Comparison of ENCODE assay signal across 20 cellular contexts in the genomic region with DNA sequence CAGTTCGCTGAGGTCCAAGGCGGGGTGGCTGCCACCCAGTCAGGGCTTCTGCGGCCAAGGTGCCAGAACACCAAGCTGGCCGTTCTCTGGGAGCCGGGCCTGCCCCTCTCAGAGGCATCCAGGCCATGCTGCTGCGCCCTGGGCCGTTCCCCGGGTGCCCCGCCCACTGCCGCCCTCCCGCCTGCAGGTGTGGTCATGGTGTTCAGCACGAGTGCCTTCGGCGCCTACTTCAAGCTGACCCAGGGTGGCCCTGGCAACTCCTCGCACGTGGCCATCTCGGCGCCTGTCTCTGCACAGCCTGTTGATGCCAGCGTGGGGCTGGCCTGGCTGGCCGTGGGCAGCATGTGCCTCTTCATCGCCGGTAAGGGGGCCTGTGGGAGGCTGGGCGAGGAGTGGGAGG. TPM values are rescaled to one million over a fixed set of nuclear protein-coding genes. Genes with fewer than 3 reads are reported as not detected.
A peak's percentile ranks its signal among the peaks of the same experiment; 100 is the strongest.
DNase-seq lines count a peak whose midpoint lies in the region; ATAC-seq, FAIRE-seq and TF ChIP-seq lines count a peak whose summit lies in the region.
"Had no signal": no experiment of that assay in that cellular context is flagged by ENCODE, and none has a peak within 500 bp of the region (broad histone marks: within the 10 kb centered on the region; RNA-seq: fewer than 3 reads in every experiment).

No MANE protein-coding gene starts in this region.

- H3K4me1 ChIP-seq in HepG2 (ENCODE audit: insufficient read depth, low read length): peaks cover 12% of the 10 kb centered on the region
- H3K4me1 ChIP-seq in right lobe of liver: peaks cover 0 to 17% (median 6%) of the 10 kb centered on the region in 4 donors

- no peak for TF ChIP-seq POLR2A in HepG2 (IDR thresholded peaks at IDR 0.05; ENCODE audit: insufficient read depth in 1 of 2, low read depth in 2 of 2, low read length in 2 of 2)
- no peak for TF ChIP-seq POLR2A in right lobe of liver (IDR thresholded peaks at IDR 0.05)

- H3K9me3 ChIP-seq in HepG2 (ENCODE audit: low read length): no peaks in the 10 kb centered on the region
- no peaks in the 10 kb centered on the region for H3K9me3 ChIP-seq in right lobe of liver
- H3K9me3 ChIP-seq: BE2C had no signal

- TF ChIP-seq EP300 in HepG2 (IDR thresholded peaks at IDR 0.05; ENCODE audit: low read depth in 2 of 2, low read length in 2 of 2) (no peak), HepG2 (CRISPR knock-in tag; IDR thresholded peaks at IDR 0.05; ENCODE audit: borderline replicate concordance) (no peak)

- no peak overlapping the region for H3K4me2 ChIP-seq in HepG2 (ENCODE audit: low read depth, low read length)
- H3K4me2 ChIP-seq: GM23338 had no signal

- H4K20me1 ChIP-seq in HepG2 (ENCODE audit: insufficient read depth, low read length): no peaks in the 10 kb centered on the region

- WGBS in HepG2 (ENCODE audit: low lambda C conversion rate): 95% methylated on average over 4 of the region's 23 CpGs
- WGBS in right lobe of liver (ENCODE audit: insufficient coverage, low coverage, low lambda C conversion rate, missing lambda C conversion rate): no CpG with 5 or more reads among the region's 23 CpGs

- no peak overlapping the region for H3K9ac ChIP-seq in HepG2 (ENCODE audit: insufficient read depth, low read depth, low read length)

- no peak for DNase-seq in HepG2 (ENCODE audit: low spot score)
- DNase-seq in right lobe of liver: no peak
- peak; percentile 46 for DNase-seq in islet precursor cell
- no peak for DNase-seq in NCI-H524 treated with DMSO at 0.1 percent for 48 hours (lab: John Stamatoyannopoulos, UW)
- no peak for DNase-seq in activated CD4-positive, alpha-beta T cell treated with anti-CD3 and anti-CD28 coated beads for 4 hours
- DNase-seq: BE2C; C1 segment of cervical spinal cord; CD4-positive, CD25-positive, alpha-beta regulatory T cell; COR-L47; DMS 273 treated with DMSO at 0.1 percent for 48 hours; DMS53; DND-41; EL; KBM-7 had no signal

- H3K27me3 ChIP-seq in HepG2 (ENCODE audit: control insufficient read depth in 1 of 2, insufficient read depth in 2 of 2, low read length in 2 of 2): no peaks in the 10 kb centered on the region
- no peaks in the 10 kb centered on the region for H3K27me3 ChIP-seq in right lobe of liver
- H3K27me3 ChIP-seq: BE2C had no signal

- H3K27ac ChIP-seq in HepG2 (ENCODE audit: extremely low read length, insufficient read depth, low read length): no peak overlapping the region
- no peak overlapping the region for H3K27ac ChIP-seq in right lobe of liver

- no peak for ATAC-seq in HepG2
- ATAC-seq in right lobe of liver: no peak
- ATAC-seq: GM23338, HCT116 had no signal

- no TSS peak for BruUV-seq in HepG2 (replicated peaks; lab: Mats Ljungman, UMichigan)

- H2AFZ ChIP-seq in HepG2 (ENCODE audit: low read length): no peak overlapping the region
- H2AFZ ChIP-seq: GM23338 had no signal

- in situ Hi-C loops in HepG2 (cut with HindIII; ENCODE audit: extremely low pct_ligation_motif_present, low pct_unique_long_range_greater_than_20kb): no loop called here

- CTCF ChIA-PET in HepG2 (lab: Yijun Ruan, JAX; ENCODE audit: low intra/inter-chr PET ratio, low total read pairs): no interaction called here

- no peak for FAIRE-seq in HepG2 (lab: Jason Lieb, UNC)
- FAIRE-seq: GM12891, GM18507, H54, HTR-8/SVneo had no signal

- TF ChIP-seq CTCF in HepG2 (CRISPR knock-in tag; IDR thresholded peaks at IDR 0.05) (no peak), right lobe of liver (IDR thresholded peaks at IDR 0.05) (no peak)

- TF ChIP-seq RAD21 in HepG2 (CRISPR knock-in tag; IDR thresholded peaks at IDR 0.05): no peak

- intact Hi-C loops in HepG2 (cut with micrococcal nuclease; ENCODE audit: unreplicated experiment): no loop called here
- intact Hi-C loops in right lobe of liver (cut with DNase I): no loop called here

- POLR2A ChIA-PET in HepG2 (lab: Yijun Ruan, JAX): interaction anchor here (1.0 kb wide), 1 partner anchor 8 kb away, joined by 7 read pairs; the partner anchor contains the start of gene SLC2A8

- peaks cover 9% of the 10 kb centered on the region for H3K79me2 ChIP-seq in HepG2 (ENCODE audit: insufficient read depth, low read length)

- no peak overlapping the region for H3K4me3 ChIP-seq in HepG2 (replicated peaks in 1 of 3; ENCODE audit: insufficient read depth in 1 of 3, low read depth in 2 of 3, low read length in 3 of 3)
- no peak overlapping the region for H3K4me3 ChIP-seq in right lobe of liver
- H3K4me3 ChIP-seq: GM23338 had no signal

- H3K36me3 ChIP-seq in HepG2 (replicated peaks in 1 of 2; ENCODE audit: control insufficient read depth in 1 of 2, insufficient read depth in 2 of 2, low read length in 2 of 2) (peaks cover 26 to 57% of the 10 kb centered on the region in 2 experiments; a peak in 4 of 5 replicates), right lobe of liver (peaks cover 0 to 28% (median 2%) of the 10 kb centered on the region in 4 donors)

RNA-seq across cellular contexts. Expression of gene SLC2A8, which starts 7.7 kb away (rescaled TPM):
- total RNA-seq in HepG2 (2016; rRNA removed; fragmentation: Illumina TruSeq; extraction: Trizol) (24.0 and 48.6 TPM in 2 replicates), right lobe of liver (10 to 100 TPM; 16.2 to 25.0 (median 18.8) TPM)
- total RNA-seq in HepG2 (2016; cell fraction: cytosol; rRNA removed; fragmentation: Illumina TruSeq; extraction: Trizol; ENCODE audit: low read depth): 25.8 and 26.2 TPM in 2 replicates
- 22.9 and 51.3 TPM in 2 replicates for total RNA-seq in HepG2 (2016; cell fraction: insoluble cytoplasmic fraction; rRNA removed; fragmentation: Illumina TruSeq; extraction: Trizol)
- 32.1 and 33.0 TPM in 2 replicates for total RNA-seq in HepG2 (2016; cell fraction: membrane; rRNA removed; fragmentation: Illumina TruSeq; extraction: Trizol)
- 53.8 and 57.0 TPM in 2 replicates for total RNA-seq in HepG2 (2016; cell fraction: nucleus; rRNA removed; fragmentation: Illumina TruSeq; extraction: Trizol)
- 22.6 and 37.2 TPM in 2 replicates for polyA plus RNA-seq in HepG2 (2011; rRNA removed)
- polyA plus RNA-seq in HepG2 (2011; cell fraction: cytosol; rRNA removed): 20.3 and 26.4 TPM in 2 replicates
- polyA plus RNA-seq in HepG2 (2011; cell fraction: nucleus; rRNA removed): 73.4 and 80.9 TPM in 2 replicates
- 15.9 and 25.8 TPM in 2 replicates for polyA plus RNA-seq in HepG2 (2012)
- polyA plus RNA-seq in HepG2 (2016; cell fraction: cytosol; fragmentation: Illumina TruSeq; extraction: Trizol; ENCODE audit: low read depth): 18.5 and 21.9 TPM in 2 replicates
- polyA plus RNA-seq in HepG2 (2016; cell fraction: insoluble cytoplasmic fraction; fragmentation: Illumina TruSeq; extraction: Trizol; ENCODE audit: low read depth): 22.6 and 24.1 TPM in 2 replicates
- 21.2 and 23.1 TPM in 2 replicates for polyA plus RNA-seq in HepG2 (2016; cell fraction: membrane; fragmentation: Illumina TruSeq; extraction: Trizol; ENCODE audit: low read depth)
- polyA plus RNA-seq in HepG2 (2016; cell fraction: nucleus; fragmentation: Illumina TruSeq; extraction: Trizol; ENCODE audit: insufficient read depth, low read depth): 112 and 118 TPM in 2 replicates
- 29.8 and 66.3 TPM in 2 replicates for polyA minus RNA-seq in HepG2 (2011; rRNA and poly(A)+ RNA removed; ENCODE audit: low replicate concordance)
- polyA minus RNA-seq in HepG2 (2011; cell fraction: cytosol; rRNA and poly(A)+ RNA removed): 13.0 and 13.3 TPM in 2 replicates
- polyA minus RNA-seq in HepG2 (2011; cell fraction: nucleus; rRNA and poly(A)+ RNA removed): 25.1 and 26.0 TPM in 2 replicates

RNA-seq across cellular contexts. Expression of gene ZNF79, which starts 19.6 kb away (rescaled TPM):
- total RNA-seq in HepG2 (2016; rRNA removed; fragmentation: Illumina TruSeq; extraction: Trizol) (7.3 and 8.1 TPM in 2 replicates), right lobe of liver (1 to 10 TPM; 2.5 to 4.6 (median 3.5) TPM)
- total RNA-seq in HepG2 (2016; cell fraction: cytosol; rRNA removed; fragmentation: Illumina TruSeq; extraction: Trizol; ENCODE audit: low read depth): 3.1 and 3.7 TPM in 2 replicates
- total RNA-seq in HepG2 (2016; cell fraction: insoluble cytoplasmic fraction; rRNA removed; fragmentation: Illumina TruSeq; extraction: Trizol): 7.1 and 8.1 TPM in 2 replicates
- 5.0 and 6.4 TPM in 2 replicates for total RNA-seq in HepG2 (2016; cell fraction: membrane; rRNA removed; fragmentation: Illumina TruSeq; extraction: Trizol)
- 6.5 and 7.4 TPM in 2 replicates for total RNA-seq in HepG2 (2016; cell fraction: nucleus; rRNA removed; fragmentation: Illumina TruSeq; extraction: Trizol)
- polyA plus RNA-seq in HepG2 (2011; rRNA removed): 3.7 and 4.0 TPM in 2 replicates
- 2.4 and 2.7 TPM in 2 replicates for polyA plus RNA-seq in HepG2 (2011; cell fraction: cytosol; rRNA removed)
- polyA plus RNA-seq in HepG2 (2011; cell fraction: nucleus; rRNA removed): 6.0 and 7.5 TPM in 2 replicates
- 2.6 and 3.2 TPM in 2 replicates for polyA plus RNA-seq in HepG2 (2012)
- 0.52 and 0.70 TPM in 2 replicates for polyA plus RNA-seq in HepG2 (2016; cell fraction: cytosol; fragmentation: Illumina TruSeq; extraction: Trizol; ENCODE audit: low read depth)
- polyA plus RNA-seq in HepG2 (2016; cell fraction: insoluble cytoplasmic fraction; fragmentation: Illumina TruSeq; extraction: Trizol; ENCODE audit: low read depth): 4.7 TPM in 2 replicates
- 1.3 and 1.4 TPM in 2 replicates for polyA plus RNA-seq in HepG2 (2016; cell fraction: membrane; fragmentation: Illumina TruSeq; extraction: Trizol; ENCODE audit: low read depth)
- polyA plus RNA-seq in HepG2 (2016; cell fraction: nucleus; fragmentation: Illumina TruSeq; extraction: Trizol; ENCODE audit: insufficient read depth, low read depth): 8.9 and 9.1 TPM in 2 replicates
- polyA minus RNA-seq in HepG2 (2011; rRNA and poly(A)+ RNA removed; ENCODE audit: low replicate concordance): 6.0 and 28.4 TPM in 2 replicates
- polyA minus RNA-seq in HepG2 (2011; cell fraction: cytosol; rRNA and poly(A)+ RNA removed): 3.7 and 4.2 TPM in 2 replicates
- 7.9 and 11.3 TPM in 2 replicates for polyA minus RNA-seq in HepG2 (2011; cell fraction: nucleus; rRNA and poly(A)+ RNA removed)

RNA-seq across cellular contexts. Expression of gene RPL12, which starts 46.6 kb away (rescaled TPM):
- total RNA-seq in HepG2 (2016; rRNA removed; fragmentation: Illumina TruSeq; extraction: Trizol) (1,551 and 1,660 TPM in 2 replicates), right lobe of liver (100 to 1,000 TPM; 271 to 907 (median 364) TPM)
- total RNA-seq in HepG2 (2016; cell fraction: cytosol; rRNA removed; fragmentation: Illumina TruSeq; extraction: Trizol; ENCODE audit: low read depth): 6,549 and 6,971 TPM in 2 replicates
- total RNA-seq in HepG2 (2016; cell fraction: insoluble cytoplasmic fraction; rRNA removed; fragmentation: Illumina TruSeq; extraction: Trizol): 1,601 and 1,648 TPM in 2 replicates
- 4,907 and 5,180 TPM in 2 replicates for total RNA-seq in HepG2 (2016; cell fraction: membrane; rRNA removed; fragmentation: Illumina TruSeq; extraction: Trizol)
- total RNA-seq in HepG2 (2016; cell fraction: nucleus; rRNA removed; fragmentation: Illumina TruSeq; extraction: Trizol): 525 and 558 TPM in 2 replicates
- polyA plus RNA-seq in HepG2 (2011; rRNA removed): 2,097 and 2,590 TPM in 2 replicates
- 3,919 and 3,963 TPM in 2 replicates for polyA plus RNA-seq in HepG2 (2011; cell fraction: cytosol; rRNA removed)
- 619 and 713 TPM in 2 replicates for polyA plus RNA-seq in HepG2 (2011; cell fraction: nucleus; rRNA removed)
- polyA plus RNA-seq in HepG2 (2012): 2,179 and 2,497 TPM in 2 replicates
- 11,205 and 11,665 TPM in 2 replicates for polyA plus RNA-seq in HepG2 (2016; cell fraction: cytosol; fragmentation: Illumina TruSeq; extraction: Trizol; ENCODE audit: low read depth)
- 2,434 and 2,480 TPM in 2 replicates for polyA plus RNA-seq in HepG2 (2016; cell fraction: insoluble cytoplasmic fraction; fragmentation: Illumina TruSeq; extraction: Trizol; ENCODE audit: low read depth)
- 6,884 and 7,463 TPM in 2 replicates for polyA plus RNA-seq in HepG2 (2016; cell fraction: membrane; fragmentation: Illumina TruSeq; extraction: Trizol; ENCODE audit: low read depth)
- polyA plus RNA-seq in HepG2 (2016; cell fraction: nucleus; fragmentation: Illumina TruSeq; extraction: Trizol; ENCODE audit: insufficient read depth, low read depth): 1,156 and 1,223 TPM in 2 replicates
- 706 and 1,371 TPM in 2 replicates for polyA minus RNA-seq in HepG2 (2011; rRNA and poly(A)+ RNA removed; ENCODE audit: low replicate concordance)
- 461 and 478 TPM in 2 replicates for polyA minus RNA-seq in HepG2 (2011; cell fraction: cytosol; rRNA and poly(A)+ RNA removed)
- 198 and 299 TPM in 2 replicates for polyA minus RNA-seq in HepG2 (2011; cell fraction: nucleus; rRNA and poly(A)+ RNA removed)

RNA-seq across cellular contexts. Expression of gene LRSAM1, which starts 46.7 kb away (rescaled TPM):
- total RNA-seq in HepG2 (2016; rRNA removed; fragmentation: Illumina TruSeq; extraction: Trizol) (4.6 and 8.7 TPM in 2 replicates), right lobe of liver (10 to 100 TPM in 5 of 6 experiments, 1 to 10 TPM in 1; 9.4 to 13.3 (median 12.1) TPM)
- 1.5 and 1.7 TPM in 2 replicates for total RNA-seq in HepG2 (2016; cell fraction: cytosol; rRNA removed; fragmentation: Illumina TruSeq; extraction: Trizol; ENCODE audit: low read depth)
- 4.2 and 9.8 TPM in 2 replicates for total RNA-seq in HepG2 (2016; cell fraction: insoluble cytoplasmic fraction; rRNA removed; fragmentation: Illumina TruSeq; extraction: Trizol)
- total RNA-seq in HepG2 (2016; cell fraction: membrane; rRNA removed; fragmentation: Illumina TruSeq; extraction: Trizol): 3.2 and 4.0 TPM in 2 replicates
- 9.5 and 16.9 TPM in 2 replicates for total RNA-seq in HepG2 (2016; cell fraction: nucleus; rRNA removed; fragmentation: Illumina TruSeq; extraction: Trizol)
- polyA plus RNA-seq in HepG2 (2011; rRNA removed): 10.2 and 12.2 TPM in 2 replicates
- 4.1 and 5.2 TPM in 2 replicates for polyA plus RNA-seq in HepG2 (2011; cell fraction: cytosol; rRNA removed)
- 68.4 and 76.1 TPM in 2 replicates for polyA plus RNA-seq in HepG2 (2011; cell fraction: nucleus; rRNA removed)
- polyA plus RNA-seq in HepG2 (2012): 10.0 and 14.6 TPM in 2 replicates
- 1.2 and 1.5 TPM in 2 replicates for polyA plus RNA-seq in HepG2 (2016; cell fraction: cytosol; fragmentation: Illumina TruSeq; extraction: Trizol; ENCODE audit: low read depth)
- polyA plus RNA-seq in HepG2 (2016; cell fraction: insoluble cytoplasmic fraction; fragmentation: Illumina TruSeq; extraction: Trizol; ENCODE audit: low read depth): 5.4 and 6.9 TPM in 2 replicates
- polyA plus RNA-seq in HepG2 (2016; cell fraction: membrane; fragmentation: Illumina TruSeq; extraction: Trizol; ENCODE audit: low read depth): 1.2 and 2.1 TPM in 2 replicates
- 21.9 and 22.1 TPM in 2 replicates for polyA plus RNA-seq in HepG2 (2016; cell fraction: nucleus; fragmentation: Illumina TruSeq; extraction: Trizol; ENCODE audit: insufficient read depth, low read depth)
- polyA minus RNA-seq in HepG2 (2011; rRNA and poly(A)+ RNA removed; ENCODE audit: low replicate concordance): 7.6 and 11.4 TPM in 2 replicates
- 4.2 and 4.4 TPM in 2 replicates for polyA minus RNA-seq in HepG2 (2011; cell fraction: cytosol; rRNA and poly(A)+ RNA removed)
- 25.4 and 32.1 TPM in 2 replicates for polyA minus RNA-seq in HepG2 (2011; cell fraction: nucleus; rRNA and poly(A)+ RNA removed)
